In genomic region chr2:42346856-42347255, GRCh38 we compare ENCODE assay signal across 1 cellular context.
TF ChIP-seq lines count a peak whose summit lies in the region.
"Not testable (repeated sequence)": the region's sequence is repeated elsewhere in the genome, so short reads cannot be mapped to it uniquely, and the experiment has no call there.

No MANE protein-coding gene starts in this region.

TF ChIP-seq in HepG2, 621 proteins besides CTCF, POLR2A, EP300 and RAD21 (continued from another document and continues in another):
- TF ChIP-seq, protein P1, sequence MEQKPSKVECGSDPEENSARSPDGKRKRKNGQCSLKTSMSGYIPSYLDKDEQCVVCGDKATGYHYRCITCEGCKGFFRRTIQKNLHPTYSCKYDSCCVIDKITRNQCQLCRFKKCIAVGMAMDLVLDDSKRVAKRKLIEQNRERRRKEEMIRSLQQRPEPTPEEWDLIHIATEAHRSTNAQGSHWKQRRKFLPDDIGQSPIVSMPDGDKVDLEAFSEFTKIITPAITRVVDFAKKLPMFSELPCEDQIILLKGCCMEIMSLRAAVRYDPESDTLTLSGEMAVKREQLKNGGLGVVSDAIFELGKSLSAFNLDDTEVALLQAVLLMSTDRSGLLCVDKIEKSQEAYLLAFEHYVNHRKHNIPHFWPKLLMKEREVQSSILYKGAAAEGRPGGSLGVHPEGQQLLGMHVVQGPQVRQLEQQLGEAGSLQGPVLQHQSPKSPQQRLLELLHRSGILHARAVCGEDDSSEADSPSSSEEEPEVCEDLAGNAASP (CRISPR knock-in tag; IDR thresholded peaks at IDR 0.05; ENCODE audit: borderline replicate concordance): peak; percentile 66; the same call in 1 of the 2 replicates
- peak; percentile 33; the same call in 1 of the 2 replicates for TF ChIP-seq HNF4G (IDR thresholded peaks at IDR 0.05; ENCODE audit: borderline replicate concordance, low read depth, low read length)
- TF ChIP-seq HNF4G (CRISPR knock-in tag; IDR thresholded peaks at IDR 0.05; ENCODE audit: borderline replicate concordance, low read depth): peak; percentile 64; the same call in 1 of the 2 replicates
- 0 out of 2 replicates have a peak, but pooled peaks have one; percentile 57 for TF ChIP-seq ZKSCAN8 (CRISPR knock-in tag; IDR thresholded peaks at IDR 0.05; ENCODE audit: borderline replicate concordance)
- 0 out of 2 replicates have a peak, but pooled peaks have one; percentile 32 for TF ChIP-seq THAP11 (CRISPR knock-in tag; IDR thresholded peaks at IDR 0.05)
- TF ChIP-seq CREB1 (IDR thresholded peaks at IDR 0.05): not testable (repeated sequence)
- TF ChIP-seq CREB1 (CRISPR knock-in tag; IDR thresholded peaks at IDR 0.05): peak; percentile 34; the same call in 1 of the 2 replicates
- 0 out of 2 replicates have a peak, but pooled peaks have one; percentile 27 for TF ChIP-seq KDM3A (CRISPR knock-in tag; IDR thresholded peaks at IDR 0.05; ENCODE audit: low read depth)
- 0 out of 2 replicates have a peak, but pooled peaks have one; percentile 43 for TF ChIP-seq HNF1B (CRISPR knock-in tag; IDR thresholded peaks at IDR 0.05)
- 0 out of 2 replicates have a peak, but pooled peaks have one; percentile 26 for TF ChIP-seq ISL2 (CRISPR knock-in tag; IDR thresholded peaks at IDR 0.05)
- peak; percentile 65; the same call in 1 of the 2 replicates for TF ChIP-seq DPF2 (CRISPR knock-in tag; IDR thresholded peaks at IDR 0.05; ENCODE audit: borderline replicate concordance, low read depth)
- TF ChIP-seq, protein P2, sequence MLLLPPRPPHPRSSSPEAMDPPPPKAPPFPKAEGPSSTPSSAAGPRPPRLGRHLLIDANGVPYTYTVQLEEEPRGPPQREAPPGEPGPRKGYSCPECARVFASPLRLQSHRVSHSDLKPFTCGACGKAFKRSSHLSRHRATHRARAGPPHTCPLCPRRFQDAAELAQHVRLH (CRISPR knock-in tag; IDR thresholded peaks at IDR 0.05; ENCODE audit: borderline replicate concordance, low read depth): 0 out of 2 replicates have a peak, but pooled peaks have one; percentile 48
- TF ChIP-seq ZBTB3 (CRISPR knock-in tag; IDR thresholded peaks at IDR 0.05; ENCODE audit: borderline replicate concordance, low read depth): 0 out of 2 replicates have a peak, but pooled peaks have one; percentile 49
- TF ChIP-seq STAG1 (CRISPR knock-in tag; IDR thresholded peaks at IDR 0.05): 0 out of 2 replicates have a peak, but pooled peaks have one; percentile 12
- TF ChIP-seq KDM6A (CRISPR knock-in tag; IDR thresholded peaks at IDR 0.05; ENCODE audit: low read depth): 0 out of 2 replicates have a peak, but pooled peaks have one; percentile 33
- TF ChIP-seq ZMYM2 (CRISPR knock-in tag; IDR thresholded peaks at IDR 0.05): peak; percentile 79; the same call in 1 of the 2 replicates
- peak; percentile 41; the same call in 1 of the 2 replicates for TF ChIP-seq MIER2 (CRISPR knock-in tag; IDR thresholded peaks at IDR 0.05)
- peak; percentile 80 for TF ChIP-seq HDAC2 (CRISPR knock-in tag; IDR thresholded peaks at IDR 0.05)
- TF ChIP-seq PAXIP1 (CRISPR knock-in tag; conservative IDR thresholded peaks at IDR 0.05): peak; percentile 67; the same call in 1 of the 2 replicates
- TF ChIP-seq FOSL2 (CRISPR knock-in tag; IDR thresholded peaks at IDR 0.05): peak; percentile 36; the same call in 1 of the 2 replicates
- peak; percentile 68; the same call in 1 of the 2 replicates for TF ChIP-seq ZNF878 (CRISPR knock-in tag; IDR thresholded peaks at IDR 0.05)
- peak; percentile 55; the same call in 1 of the 2 replicates for TF ChIP-seq SAP130 (CRISPR knock-in tag; IDR thresholded peaks at IDR 0.05; ENCODE audit: low read depth)
- 0 out of 2 replicates have a peak, but pooled peaks have one; percentile 5 for TF ChIP-seq SMC3 (IDR thresholded peaks at IDR 0.05; ENCODE audit: low read length)
- peak; percentile 31; the same call in 1 of the 2 replicates for TF ChIP-seq MYPOP (CRISPR knock-in tag; IDR thresholded peaks at IDR 0.05)
- peak; percentile 28; the same call in 1 of the 2 replicates for TF ChIP-seq ADNP (CRISPR knock-in tag; IDR thresholded peaks at IDR 0.05)
- TF ChIP-seq ZBTB37 (CRISPR knock-in tag; IDR thresholded peaks at IDR 0.05): peak; percentile 41; the same call in 1 of the 2 replicates
- TF ChIP-seq SMAD3 (CRISPR knock-in tag; IDR thresholded peaks at IDR 0.05): peak; percentile 42; the same call in 1 of the 2 replicates
- TF ChIP-seq ZNF574 (CRISPR knock-in tag; IDR thresholded peaks at IDR 0.05): peak; percentile 31; the same call in 1 of the 2 replicates
- TF ChIP-seq CEBPG (CRISPR knock-in tag; IDR thresholded peaks at IDR 0.05): peak; percentile 95
- peak; percentile 59 for TF ChIP-seq NCOA2 (CRISPR knock-in tag; IDR thresholded peaks at IDR 0.05)
- TF ChIP-seq MAFK (conservative IDR thresholded peaks at IDR 0.05 in 1 of 2, IDR thresholded peaks at IDR 0.05 in 1 of 2; ENCODE audit: low read length in 2 of 2): peak; percentile 46 to 64; a peak in 3 of 4 replicates
- TF ChIP-seq, protein P3, sequence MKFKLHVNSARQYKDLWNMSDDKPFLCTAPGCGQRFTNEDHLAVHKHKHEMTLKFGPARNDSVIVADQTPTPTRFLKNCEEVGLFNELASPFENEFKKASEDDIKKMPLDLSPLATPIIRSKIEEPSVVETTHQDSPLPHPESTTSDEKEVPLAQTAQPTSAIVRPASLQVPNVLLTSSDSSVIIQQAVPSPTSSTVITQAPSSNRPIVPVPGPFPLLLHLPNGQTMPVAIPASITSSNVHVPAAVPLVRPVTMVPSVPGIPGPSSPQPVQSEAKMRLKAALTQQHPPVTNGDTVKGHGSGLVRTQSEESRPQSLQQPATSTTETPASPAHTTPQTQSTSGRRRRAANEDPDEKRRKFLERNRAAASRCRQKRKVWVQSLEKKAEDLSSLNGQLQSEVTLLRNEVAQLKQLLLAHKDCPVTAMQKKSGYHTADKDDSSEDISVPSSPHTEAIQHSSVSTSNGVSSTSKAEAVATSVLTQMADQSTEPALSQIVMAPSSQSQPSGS (CRISPR knock-in tag; IDR thresholded peaks at IDR 0.05): peak; percentile 63; the same call in 1 of the 2 replicates
- TF ChIP-seq, protein P4, sequence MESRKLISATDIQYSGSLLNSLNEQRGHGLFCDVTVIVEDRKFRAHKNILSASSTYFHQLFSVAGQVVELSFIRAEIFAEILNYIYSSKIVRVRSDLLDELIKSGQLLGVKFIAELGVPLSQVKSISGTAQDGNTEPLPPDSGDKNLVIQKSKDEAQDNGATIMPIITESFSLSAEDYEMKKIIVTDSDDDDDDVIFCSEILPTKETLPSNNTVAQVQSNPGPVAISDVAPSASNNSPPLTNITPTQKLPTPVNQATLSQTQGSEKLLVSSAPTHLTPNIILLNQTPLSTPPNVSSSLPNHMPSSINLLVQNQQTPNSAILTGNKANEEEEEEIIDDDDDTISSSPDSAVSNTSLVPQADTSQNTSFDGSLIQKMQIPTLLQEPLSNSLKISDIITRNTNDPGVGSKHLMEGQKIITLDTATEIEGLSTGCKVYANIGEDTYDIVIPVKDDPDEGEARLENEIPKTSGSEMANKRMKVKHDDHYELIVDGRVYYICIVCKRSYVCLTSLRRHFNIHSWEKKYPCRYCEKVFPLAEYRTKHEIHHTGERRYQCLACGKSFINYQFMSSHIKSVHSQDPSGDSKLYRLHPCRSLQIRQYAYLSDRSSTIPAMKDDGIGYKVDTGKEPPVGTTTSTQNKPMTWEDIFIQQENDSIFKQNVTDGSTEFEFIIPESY (CRISPR knock-in tag; IDR thresholded peaks at IDR 0.05): peak; percentile 76
- TF ChIP-seq CHD4 (IDR thresholded peaks at IDR 0.05; ENCODE audit: borderline replicate concordance, low read length): peak; percentile 79; the same call in 1 of the 2 replicates
- TF ChIP-seq NR2F6 (IDR thresholded peaks at IDR 0.05): peak; percentile 91
- peak; percentile 97 for TF ChIP-seq NR2F6 (CRISPR knock-in tag; IDR thresholded peaks at IDR 0.05)
- TF ChIP-seq, protein P5, sequence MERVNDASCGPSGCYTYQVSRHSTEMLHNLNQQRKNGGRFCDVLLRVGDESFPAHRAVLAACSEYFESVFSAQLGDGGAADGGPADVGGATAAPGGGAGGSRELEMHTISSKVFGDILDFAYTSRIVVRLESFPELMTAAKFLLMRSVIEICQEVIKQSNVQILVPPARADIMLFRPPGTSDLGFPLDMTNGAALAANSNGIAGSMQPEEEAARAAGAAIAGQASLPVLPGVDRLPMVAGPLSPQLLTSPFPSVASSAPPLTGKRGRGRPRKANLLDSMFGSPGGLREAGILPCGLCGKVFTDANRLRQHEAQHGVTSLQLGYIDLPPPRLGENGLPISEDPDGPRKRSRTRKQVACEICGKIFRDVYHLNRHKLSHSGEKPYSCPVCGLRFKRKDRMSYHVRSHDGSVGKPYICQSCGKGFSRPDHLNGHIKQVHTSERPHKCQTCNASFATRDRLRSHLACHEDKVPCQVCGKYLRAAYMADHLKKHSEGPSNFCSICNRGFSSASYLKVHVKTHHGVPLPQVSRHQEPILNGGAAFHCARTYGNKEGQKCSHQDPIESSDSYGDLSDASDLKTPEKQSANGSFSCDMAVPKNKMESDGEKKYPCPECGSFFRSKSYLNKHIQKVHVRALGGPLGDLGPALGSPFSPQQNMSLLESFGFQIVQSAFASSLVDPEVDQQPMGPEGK (CRISPR knock-in tag; IDR thresholded peaks at IDR 0.05): peak; percentile 34; the same call in 1 of the 2 replicates
- peak; percentile 55 for TF ChIP-seq ZNF121 (CRISPR knock-in tag; IDR thresholded peaks at IDR 0.05)
- peak; percentile 47; the same call in 1 of the 2 replicates for TF ChIP-seq NCOR1 (IDR thresholded peaks at IDR 0.05; ENCODE audit: borderline replicate concordance, low read length)
- peak; percentile 55; the same call in 1 of the 2 replicates for TF ChIP-seq YEATS2 (CRISPR knock-in tag; IDR thresholded peaks at IDR 0.05; ENCODE audit: borderline replicate concordance)
